ENCODE assay signal across 9 cellular contexts in the genomic region with DNA sequence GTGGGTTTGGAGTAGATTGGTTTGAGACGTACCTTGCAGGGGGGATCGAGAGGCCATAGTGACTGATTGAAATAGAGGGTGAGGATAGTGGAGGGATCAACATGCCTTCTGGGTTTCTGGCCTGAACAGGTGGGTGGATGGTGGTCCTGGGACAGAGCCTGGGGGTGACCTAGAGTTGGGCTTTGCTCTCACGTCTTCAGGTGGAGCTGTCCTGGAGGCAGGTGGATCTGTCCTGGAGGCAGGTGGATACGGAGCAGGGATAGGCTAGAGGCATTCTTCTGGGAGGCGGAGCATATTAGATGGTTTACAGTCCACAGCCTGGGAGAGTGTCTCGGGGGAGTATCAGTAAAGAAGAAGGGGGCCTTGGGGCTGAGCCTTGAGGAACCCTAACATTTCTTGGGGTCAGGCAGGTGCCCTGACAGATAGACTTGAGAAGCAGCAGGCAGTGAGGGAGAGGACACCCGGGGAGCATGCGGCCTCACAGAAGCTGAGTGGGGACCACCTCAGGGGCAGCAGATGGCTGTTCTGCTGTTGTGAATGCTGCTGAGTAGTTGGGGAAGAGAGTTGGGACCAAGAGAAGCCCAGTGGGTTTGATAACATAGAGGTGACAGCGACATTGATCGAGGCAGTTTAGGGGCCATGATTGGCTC. TPM values are rescaled to one million over a fixed set of nuclear protein-coding genes. Genes with fewer than 3 reads are reported as not detected.
A peak's percentile ranks its signal among the peaks of the same experiment; 100 is the strongest.
DNase-seq lines count a peak whose midpoint lies in the region; ATAC-seq, FAIRE-seq and TF ChIP-seq lines count a peak whose summit lies in the region.
"Had no signal": no experiment of that assay in that cellular context is flagged by ENCODE, and none has a peak within 500 bp of the region (broad histone marks: within the 10 kb centered on the region; RNA-seq: fewer than 3 reads in every experiment).

No MANE protein-coding gene starts in this region.

- CTCF ChIA-PET in CD8-positive, alpha-beta memory T cell (lab: Charles Lee) = interaction anchor here (0.9 to 5.6 kb wide), 9 partner anchors 8 to 74 kb away, joined by 3 to 68 read pairs (median 10); a partner anchor contains a TSS
- CTCF ChIA-PET in PC-3 (lab: Charles Lee) = no interaction called here

- DNase-seq in CD8-positive, alpha-beta memory T cell = peak in 1 of 5 donors; percentile 37
- DNase-seq in PC-3 (no peak), endodermal cell (no peak), neural progenitor cell (ENCODE audit: low spot score) (no peak), DMS 273 treated with DMSO at 0.1 percent for 48 hours (lab: John Stamatoyannopoulos, UW) (no peak), urothelium cell line (ENCODE audit: low spot score) (no peak), HK-2 (ENCODE audit: unreplicated experiment) (no peak)

- 91 to 94% methylated on average over 7 to 10 of the region's 10 CpGs for WGBS in endodermal cell (ENCODE audit: insufficient coverage in 1 of 2, insufficient read length in 1 of 2), 2 experiments

- peak overlapping the region; percentile 93 to 98 (median 95) for H3K4me3 Mint-ChIP-seq in CD8-positive, alpha-beta memory T cell
- H3K4me3 Mint-ChIP-seq in endodermal cell = peak overlapping the region; percentile 93
- H3K4me3 Mint-ChIP-seq in neural progenitor cell = peak overlapping the region; percentile 95

- intact Hi-C loops in PC-3 (cut with micrococcal nuclease) = no loop called here

- no peak for TF ChIP-seq CTCF in PC-3 (conservative IDR thresholded peaks at IDR 0.05; ENCODE audit: low read depth, low read length)
- no peak for TF ChIP-seq CTCF in endodermal cell (conservative IDR thresholded peaks at IDR 0.05)
- no peak for TF ChIP-seq CTCF in neural progenitor cell (IDR thresholded peaks at IDR 0.05)

- H3K36me3 ChIP-seq in CD8-positive, alpha-beta memory T cell (ENCODE audit: insufficient read depth, low read length) = peaks cover 9% of the 10 kb centered on the region
- H3K36me3 ChIP-seq in PC-3 (ENCODE audit: low read depth, low read length) = no peaks in the 10 kb centered on the region
- H3K36me3 ChIP-seq in endodermal cell (ENCODE audit: control insufficient read depth, insufficient read depth, low read length) = peaks cover 27% of the 10 kb centered on the region
- no peaks in the 10 kb centered on the region for H3K36me3 ChIP-seq in neural progenitor cell

- H3K4me1 ChIP-seq in CD8-positive, alpha-beta memory T cell (ENCODE audit: insufficient read depth, low read length) = peaks cover 35% of the 10 kb centered on the region
- H3K4me1 ChIP-seq in PC-3 (ENCODE audit: insufficient read depth, low read length) (peaks cover 24% of the 10 kb centered on the region), endodermal cell (ENCODE audit: control insufficient read depth, insufficient read depth, low read length) (peaks cover 9% of the 10 kb centered on the region), neural progenitor cell (peaks cover 19% of the 10 kb centered on the region)

- POLR2A ChIA-PET in CD8-positive, alpha-beta memory T cell (lab: Charles Lee) = interaction anchor here (0.6 to 4.6 kb wide), 5 partner anchors 19 to 34 kb away, joined by 3 to 99 read pairs (median 28); a partner anchor contains a TSS
- POLR2A ChIA-PET in PC-3 (lab: Charles Lee; ENCODE audit: unreplicated experiment) = interaction anchor here (0.6 kb wide), 1 partner anchor 18 kb away, joined by 4 read pairs; no protein-coding TSS in a partner anchor

- no peak overlapping the region for H3K27ac ChIP-seq in CD8-positive, alpha-beta memory T cell (ENCODE audit: low read depth, low read length)
- H3K27ac ChIP-seq in PC-3 (ENCODE audit: low read length) = no peak overlapping the region
- no peak overlapping the region for H3K27ac ChIP-seq in endodermal cell (ENCODE audit: low read depth, low read length)
- no peak overlapping the region for H3K27ac ChIP-seq in neural progenitor cell

- H3K4me1 Mint-ChIP-seq in CD8-positive, alpha-beta memory T cell = peaks cover 41 to 66% (median 43%) of the 10 kb centered on the region in 3 donors
- peaks cover 23% of the 10 kb centered on the region for H3K4me1 Mint-ChIP-seq in endodermal cell
- H3K4me1 Mint-ChIP-seq in neural progenitor cell = peaks cover 30% of the 10 kb centered on the region

- H3F3A ChIP-seq in PC-3 (ENCODE audit: low read length, unreplicated experiment) = no peaks in the 10 kb centered on the region
- no peaks in the 10 kb centered on the region for H3F3A ChIP-seq in neural progenitor cell (ENCODE audit: low read depth)

- H3K79me2 ChIP-seq in PC-3 (ENCODE audit: low read length) (peaks cover 87% of the 10 kb centered on the region), neural progenitor cell (ENCODE audit: low read depth) (peaks cover 68% of the 10 kb centered on the region)

- no peaks in the 10 kb centered on the region for H3K9me3 ChIP-seq in CD8-positive, alpha-beta memory T cell (ENCODE audit: low read length)
- H3K9me3 ChIP-seq in PC-3 (ENCODE audit: low read length) (no peaks in the 10 kb centered on the region), endodermal cell (ENCODE audit: control insufficient read depth, low read length) (no peaks in the 10 kb centered on the region), neural progenitor cell (ENCODE audit: low read depth) (no peaks in the 10 kb centered on the region)
- H3K9me3 ChIP-seq: Peyer's patch had no signal

- H2AFZ ChIP-seq in PC-3 (ENCODE audit: low read length) (no peak overlapping the region), neural progenitor cell (replicated peaks) (no peak overlapping the region)

- peaks cover 0 to 2% of the 10 kb centered on the region in 2 donors for H3K27me3 Mint-ChIP-seq in CD8-positive, alpha-beta memory T cell
- H3K27me3 Mint-ChIP-seq in endodermal cell (ENCODE audit: insufficient read depth) (no peaks in the 10 kb centered on the region), neural progenitor cell (ENCODE audit: insufficient read depth, low read depth) (no peaks in the 10 kb centered on the region)

- peak overlapping the region; percentile 97 for H3K4me3 ChIP-seq in CD8-positive, alpha-beta memory T cell (ENCODE audit: low read length)
- H3K4me3 ChIP-seq in PC-3 (ENCODE audit: low read length) = peak overlapping the region; percentile 93
- peak overlapping the region; percentile 93 for H3K4me3 ChIP-seq in endodermal cell (ENCODE audit: low read length)
- H3K4me3 ChIP-seq in neural progenitor cell = peak overlapping the region; percentile 90

- H3K27ac Mint-ChIP-seq in CD8-positive, alpha-beta memory T cell = peak overlapping the region; percentile 69 to 99 (median 96)
- H3K27ac Mint-ChIP-seq in endodermal cell = no peak overlapping the region
- H3K27ac Mint-ChIP-seq in neural progenitor cell = peak overlapping the region; percentile 15

- H4K20me1 ChIP-seq in PC-3 (ENCODE audit: low read length) (peaks cover 8% of the 10 kb centered on the region; the same call in 1 of the 2 replicates), neural progenitor cell (ENCODE audit: low read depth) (peaks cover 41% of the 10 kb centered on the region)

- H3K36me3 Mint-ChIP-seq in CD8-positive, alpha-beta memory T cell = peaks cover 0 to 63% (median 0%) of the 10 kb centered on the region in 3 donors
- H3K36me3 Mint-ChIP-seq in endodermal cell (ENCODE audit: low read depth) (peaks cover 27% of the 10 kb centered on the region), neural progenitor cell (peaks cover 9% of the 10 kb centered on the region)

- ATAC-seq in PC-3 (no peak), HG02610 (IDR thresholded peaks at IDR 0.05; ENCODE audit: unreplicated experiment) (no peak)

- H3K4me2 ChIP-seq in PC-3 (ENCODE audit: low read length) (peak overlapping the region; percentile 96), neural progenitor cell (peak overlapping the region; percentile 91)

- no peaks in the 10 kb centered on the region for H3K27me3 ChIP-seq in CD8-positive, alpha-beta memory T cell (ENCODE audit: insufficient read depth, low read length, poor library complexity, severe bottlenecking)
- H3K27me3 ChIP-seq in PC-3 (ENCODE audit: low read length) = no peaks in the 10 kb centered on the region
- H3K27me3 ChIP-seq in endodermal cell (ENCODE audit: control insufficient read depth, insufficient read depth, low read length, poor library complexity, severe bottlenecking) = no peaks in the 10 kb centered on the region
- no peaks in the 10 kb centered on the region for H3K27me3 ChIP-seq in neural progenitor cell
- H3K27me3 ChIP-seq: Peyer's patch had no signal

- BruUV-seq in PC-3 (replicated peaks; lab: Mats Ljungman, UMichigan) = no TSS peak

- H3K9me3 Mint-ChIP-seq in CD8-positive, alpha-beta memory T cell = no peaks in the 10 kb centered on the region
- no peaks in the 10 kb centered on the region for H3K9me3 Mint-ChIP-seq in endodermal cell
- no peaks in the 10 kb centered on the region for H3K9me3 Mint-ChIP-seq in neural progenitor cell

- H3K9me2 ChIP-seq in PC-3 (replicated peaks; ENCODE audit: low read length) = no peaks in the 10 kb centered on the region

- H3K9ac ChIP-seq in PC-3 (ENCODE audit: low read length) (no peak overlapping the region), endodermal cell (ENCODE audit: extremely low read depth, low read length, poor library complexity, severe bottlenecking) (peak overlapping the region; percentile 30), neural progenitor cell (peak overlapping the region; percentile 18)

- no peak for FAIRE-seq in urothelium cell line (lab: Jason Lieb, UNC)

RNA-seq across cellular contexts. Expression of a gene that starts 1.6 kb away (rescaled TPM):
- 10 to 100 TPM; 36.1 to 40.5 TPM for total RNA-seq in CD8-positive, alpha-beta memory T cell
- 19.5 TPM for polyA plus RNA-seq in CD8-positive, alpha-beta memory T cell
- total RNA-seq in PC-3 (2014; rRNA removed) (32.2 and 40.1 TPM in 2 replicates), endodermal cell (10 to 100 TPM; 58.9 to 61.9 TPM), neural progenitor cell (ENCODE audit: low replicate concordance) (16.1 and 62.9 TPM in 2 replicates)
- 43.3 TPM for polyA plus RNA-seq in endodermal cell (2013, experiment 1 of 2)
- polyA plus RNA-seq in endodermal cell (2013, experiment 2 of 2) = 41.5 TPM

RNA-seq across cellular contexts. Expression of a gene that starts 19.8 kb away (rescaled TPM):
- 10 to 100 TPM; 55.6 to 61.1 TPM for total RNA-seq in CD8-positive, alpha-beta memory T cell
- polyA plus RNA-seq in CD8-positive, alpha-beta memory T cell = 101 TPM
- 25.8 and 44.5 TPM in 2 replicates for total RNA-seq in PC-3 (2014; rRNA removed)
- total RNA-seq in endodermal cell = 10 to 100 TPM; 38.4 to 52.4 TPM
- polyA plus RNA-seq in endodermal cell (2013, experiment 1 of 2) = 18.2 TPM
- 18.1 TPM for polyA plus RNA-seq in endodermal cell (2013, experiment 2 of 2)
- total RNA-seq in neural progenitor cell (ENCODE audit: low replicate concordance) = 2.7 and 7.5 TPM in 2 replicates

RNA-seq across cellular contexts. Expression of a gene that starts 28.0 kb away (rescaled TPM):
- total RNA-seq in CD8-positive, alpha-beta memory T cell = 1 to 10 TPM; 7.0 TPM
- 22.0 TPM for polyA plus RNA-seq in CD8-positive, alpha-beta memory T cell
- 8.3 and 11.9 TPM in 2 replicates for total RNA-seq in PC-3 (2014; rRNA removed)
- total RNA-seq in endodermal cell = 1 to 10 TPM; 1.4 to 2.8 TPM
- 8.9 TPM for polyA plus RNA-seq in endodermal cell (2013, experiment 1 of 2)
- polyA plus RNA-seq in endodermal cell (2013, experiment 2 of 2) = 6.1 TPM
- 5.1 and 8.9 TPM in 2 replicates for total RNA-seq in neural progenitor cell (ENCODE audit: low replicate concordance)

RNA-seq across cellular contexts. Expression of a gene that starts 30.3 kb away (rescaled TPM):
- 10 to 100 TPM; 22.4 to 27.9 TPM for total RNA-seq in CD8-positive, alpha-beta memory T cell
- 15.8 TPM for polyA plus RNA-seq in CD8-positive, alpha-beta memory T cell
- total RNA-seq in PC-3 (2014; rRNA removed) = 10.2 and 19.5 TPM in 2 replicates
- total RNA-seq in endodermal cell = 10 to 100 TPM in 1 of 2 donors, 1 to 10 TPM in 1; 7.4 to 13.3 TPM
- 6.2 TPM for polyA plus RNA-seq in endodermal cell (2013, experiment 1 of 2)
- polyA plus RNA-seq in endodermal cell (2013, experiment 2 of 2) = 4.8 TPM
- 4.2 and 6.9 TPM in 2 replicates for total RNA-seq in neural progenitor cell (ENCODE audit: low replicate concordance)

RNA-seq across cellular contexts. Expression of a gene that starts 37.1 kb away (rescaled TPM):
- total RNA-seq in CD8-positive, alpha-beta memory T cell = 1 to 10 TPM; 8.4 to 9.0 TPM
- polyA plus RNA-seq in CD8-positive, alpha-beta memory T cell = 1.9 TPM
- total RNA-seq in PC-3 (2014; rRNA removed) (2.4 and 5.2 TPM in 2 replicates), endodermal cell (under 1 TPM; 0.55 to 0.71 TPM), neural progenitor cell (ENCODE audit: low replicate concordance) (0.34 and 0.74 TPM in 2 replicates)
- polyA plus RNA-seq in endodermal cell (2013, experiment 1 of 2) = 0.82 TPM
- polyA plus RNA-seq in endodermal cell (2013, experiment 2 of 2) = 0.75 TPM
